In the genomic region with DNA sequence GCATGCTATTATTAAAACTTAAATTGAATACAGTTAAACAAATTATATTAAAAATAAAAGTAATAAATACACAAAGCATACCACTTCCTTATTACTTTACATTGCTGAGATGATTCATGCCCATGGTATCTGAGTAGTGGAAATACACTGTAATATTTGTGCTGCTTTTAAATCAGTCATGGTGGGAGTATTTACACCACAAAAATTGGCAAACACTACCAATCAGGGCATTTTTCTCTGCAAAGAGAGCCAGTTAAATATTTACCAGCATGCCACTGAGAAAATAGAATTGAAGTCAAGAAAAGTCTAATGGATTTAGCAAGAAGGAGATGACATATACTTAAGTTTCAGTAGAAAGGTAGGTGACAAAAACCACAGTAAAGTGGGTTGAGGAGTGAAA, we compare ENCODE assay signal across 2 cellular contexts.
TF ChIP-seq lines count a peak whose summit lies in the region.

No MANE protein-coding gene starts in this region.

TF ChIP-seq in GM12878, 131 proteins besides CTCF, POLR2A, EP300 and RAD21:
- TF ChIP-seq ATF7 (IDR thresholded peaks at IDR 0.05; ENCODE audit: low read depth) (peak; percentile 49; the same call in 1 of the 2 replicates), MTA2 (IDR thresholded peaks at IDR 0.05; ENCODE audit: low read depth) (peak; percentile 30; the same call in 1 of the 2 replicates), DPF2 (IDR thresholded peaks at IDR 0.05) (0 out of 2 replicates have a peak, but pooled peaks have one; percentile 18), POLR2AphosphoS5 (IDR thresholded peaks at IDR 0.05; ENCODE audit: low read length) (no peak)

TF ChIP-seq in HepG2, 621 proteins besides CTCF, POLR2A, EP300 and RAD21:
- peak; percentile 74; the same call in 1 of the 2 replicates for TF ChIP-seq ARID5B (CRISPR knock-in tag; IDR thresholded peaks at IDR 0.05)
- 0 out of 2 replicates have a peak, but pooled peaks have one; percentile 13 for TF ChIP-seq HNRNPUL1 (IDR thresholded peaks at IDR 0.05; ENCODE audit: low read depth, low read length)
- no peak for TF ChIP-seq THAP7 (CRISPR knock-in tag; IDR thresholded peaks at IDR 0.05)
- 0 out of 2 replicates have a peak, but pooled peaks have one; percentile 22 for TF ChIP-seq FOXK1 (CRISPR knock-in tag; IDR thresholded peaks at IDR 0.05; ENCODE audit: borderline replicate concordance, low read depth)
- 0 out of 2 replicates have a peak, but pooled peaks have one; percentile 25 for TF ChIP-seq ZNF7 (CRISPR knock-in tag; IDR thresholded peaks at IDR 0.05)
- TF ChIP-seq NFAT5 (CRISPR knock-in tag; IDR thresholded peaks at IDR 0.05) = no peak
- TF ChIP-seq NFIC (IDR thresholded peaks at IDR 0.05; ENCODE audit: low read length) = peak; percentile 42; the same call in 1 of the 2 replicates
- TF ChIP-seq TBX3 (IDR thresholded peaks at IDR 0.05; ENCODE audit: borderline replicate concordance) = peak; percentile 34; the same call in 1 of the 2 replicates
- no peak for TF ChIP-seq GZF1 (CRISPR knock-in tag; IDR thresholded peaks at IDR 0.05)
- TF ChIP-seq ZNF296 (CRISPR knock-in tag; conservative IDR thresholded peaks at IDR 0.05) = no peak
- TF ChIP-seq TRIM22 (IDR thresholded peaks at IDR 0.05) = no peak
- TF ChIP-seq, protein P1, sequence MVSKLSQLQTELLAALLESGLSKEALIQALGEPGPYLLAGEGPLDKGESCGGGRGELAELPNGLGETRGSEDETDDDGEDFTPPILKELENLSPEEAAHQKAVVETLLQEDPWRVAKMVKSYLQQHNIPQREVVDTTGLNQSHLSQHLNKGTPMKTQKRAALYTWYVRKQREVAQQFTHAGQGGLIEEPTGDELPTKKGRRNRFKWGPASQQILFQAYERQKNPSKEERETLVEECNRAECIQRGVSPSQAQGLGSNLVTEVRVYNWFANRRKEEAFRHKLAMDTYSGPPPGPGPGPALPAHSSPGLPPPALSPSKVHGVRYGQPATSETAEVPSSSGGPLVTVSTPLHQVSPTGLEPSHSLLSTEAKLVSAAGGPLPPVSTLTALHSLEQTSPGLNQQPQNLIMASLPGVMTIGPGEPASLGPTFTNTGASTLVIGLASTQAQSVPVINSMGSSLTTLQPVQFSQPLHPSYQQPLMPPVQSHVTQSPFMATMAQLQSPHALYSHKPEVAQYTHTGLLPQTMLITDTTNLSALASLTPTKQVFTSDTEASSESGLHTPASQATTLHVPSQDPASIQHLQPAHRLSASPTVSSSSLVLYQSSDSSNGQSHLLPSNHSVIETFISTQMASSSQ (IDR thresholded peaks at IDR 0.05; ENCODE audit: low read depth) = peak; percentile 68
- TF ChIP-seq, protein P1 (CRISPR knock-in tag; IDR thresholded peaks at IDR 0.05; ENCODE audit: borderline replicate concordance) = peak; percentile 52; the same call in 1 of the 2 replicates
- no peak for TF ChIP-seq FOXJ3 (CRISPR knock-in tag; IDR thresholded peaks at IDR 0.05; ENCODE audit: borderline replicate concordance)
- TF ChIP-seq ARID3A (IDR thresholded peaks at IDR 0.05; ENCODE audit: low read depth, low read length) = 0 out of 2 replicates have a peak, but pooled peaks have one; percentile 30
- TF ChIP-seq SOX13 (IDR thresholded peaks at IDR 0.05) = no peak
- peak in 1 of 2 experiments; percentile 51; a peak in 1 of 4 replicates for TF ChIP-seq SOX13 (CRISPR knock-in tag; conservative IDR thresholded peaks at IDR 0.05 in 1 of 2, IDR thresholded peaks at IDR 0.05 in 1 of 2)
- TF ChIP-seq SAP130 (CRISPR knock-in tag; IDR thresholded peaks at IDR 0.05; ENCODE audit: low read depth) = peak; percentile 39; the same call in 1 of the 2 replicates
- TF ChIP-seq KLF16 (CRISPR knock-in tag; IDR thresholded peaks at IDR 0.05) = peak in 1 of 2 experiments; percentile 47; a peak in 1 of 4 replicates
- no peak for TF ChIP-seq ZNF670 (CRISPR knock-in tag; IDR thresholded peaks at IDR 0.05; ENCODE audit: borderline replicate concordance)
- peak; percentile 48 for TF ChIP-seq TEAD3 (CRISPR knock-in tag; optimal IDR thresholded peaks at IDR 0.05; ENCODE audit: borderline replicate concordance)
- no peak for TF ChIP-seq PAWR (CRISPR knock-in tag; IDR thresholded peaks at IDR 0.05; ENCODE audit: borderline replicate concordance)
- peak; percentile 31; the same call in 1 of the 2 replicates for TF ChIP-seq MED1 (CRISPR knock-in tag; IDR thresholded peaks at IDR 0.05)
- peak; percentile 73 for TF ChIP-seq FOSL2 (CRISPR knock-in tag; IDR thresholded peaks at IDR 0.05)
- peak; percentile 66 for TF ChIP-seq ELF3 (CRISPR knock-in tag; IDR thresholded peaks at IDR 0.05)
- TF ChIP-seq, protein P2, sequence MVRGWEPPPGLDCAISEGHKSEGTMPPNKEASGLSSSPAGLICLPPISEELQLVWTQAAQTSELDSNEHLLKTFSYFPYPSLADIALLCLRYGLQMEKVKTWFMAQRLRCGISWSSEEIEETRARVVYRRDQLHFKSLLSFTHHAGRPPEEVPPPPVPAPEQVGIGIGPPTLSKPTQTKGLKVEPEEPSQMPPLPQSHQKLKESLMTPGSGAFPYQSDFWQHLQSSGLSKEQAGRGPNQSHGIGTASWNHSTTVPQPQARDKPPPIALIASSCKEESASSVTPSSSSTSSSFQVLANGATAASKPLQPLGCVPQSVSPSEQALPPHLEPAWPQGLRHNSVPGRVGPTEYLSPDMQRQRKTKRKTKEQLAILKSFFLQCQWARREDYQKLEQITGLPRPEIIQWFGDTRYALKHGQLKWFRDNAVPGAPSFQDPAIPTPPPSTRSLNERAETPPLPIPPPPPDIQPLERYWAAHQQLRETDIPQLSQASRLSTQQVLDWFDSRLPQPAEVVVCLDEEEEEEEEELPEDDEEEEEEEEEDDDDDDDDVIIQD (CRISPR knock-in tag; IDR thresholded peaks at IDR 0.05; ENCODE audit: low read depth) = peak; percentile 86; the same call in 1 of the 2 replicates
- no peak for TF ChIP-seq ZNF678 (CRISPR knock-in tag; IDR thresholded peaks at IDR 0.05)
- peak; percentile 22; the same call in 1 of the 2 replicates for TF ChIP-seq SOX5 (CRISPR knock-in tag; IDR thresholded peaks at IDR 0.05; ENCODE audit: borderline replicate concordance)
- no peak for TF ChIP-seq SMYD3 (CRISPR knock-in tag; IDR thresholded peaks at IDR 0.05)
- no peak for TF ChIP-seq MEIS1 (CRISPR knock-in tag; IDR thresholded peaks at IDR 0.05; ENCODE audit: borderline replicate concordance)
- TF ChIP-seq LBX2 (CRISPR knock-in tag; IDR thresholded peaks at IDR 0.05; ENCODE audit: borderline replicate concordance) = no peak
- peak; percentile 67 for TF ChIP-seq FOXA3 (CRISPR knock-in tag; IDR thresholded peaks at IDR 0.05)
- peak; percentile 33 for TF ChIP-seq GATAD2A (CRISPR knock-in tag; IDR thresholded peaks at IDR 0.05)
- 0 out of 2 replicates have a peak, but pooled peaks have one; percentile 23 for TF ChIP-seq ZNF644 (CRISPR knock-in tag; IDR thresholded peaks at IDR 0.05; ENCODE audit: low read depth)
